ENCODE assay signal across 1 cellular context in the genomic region with DNA sequence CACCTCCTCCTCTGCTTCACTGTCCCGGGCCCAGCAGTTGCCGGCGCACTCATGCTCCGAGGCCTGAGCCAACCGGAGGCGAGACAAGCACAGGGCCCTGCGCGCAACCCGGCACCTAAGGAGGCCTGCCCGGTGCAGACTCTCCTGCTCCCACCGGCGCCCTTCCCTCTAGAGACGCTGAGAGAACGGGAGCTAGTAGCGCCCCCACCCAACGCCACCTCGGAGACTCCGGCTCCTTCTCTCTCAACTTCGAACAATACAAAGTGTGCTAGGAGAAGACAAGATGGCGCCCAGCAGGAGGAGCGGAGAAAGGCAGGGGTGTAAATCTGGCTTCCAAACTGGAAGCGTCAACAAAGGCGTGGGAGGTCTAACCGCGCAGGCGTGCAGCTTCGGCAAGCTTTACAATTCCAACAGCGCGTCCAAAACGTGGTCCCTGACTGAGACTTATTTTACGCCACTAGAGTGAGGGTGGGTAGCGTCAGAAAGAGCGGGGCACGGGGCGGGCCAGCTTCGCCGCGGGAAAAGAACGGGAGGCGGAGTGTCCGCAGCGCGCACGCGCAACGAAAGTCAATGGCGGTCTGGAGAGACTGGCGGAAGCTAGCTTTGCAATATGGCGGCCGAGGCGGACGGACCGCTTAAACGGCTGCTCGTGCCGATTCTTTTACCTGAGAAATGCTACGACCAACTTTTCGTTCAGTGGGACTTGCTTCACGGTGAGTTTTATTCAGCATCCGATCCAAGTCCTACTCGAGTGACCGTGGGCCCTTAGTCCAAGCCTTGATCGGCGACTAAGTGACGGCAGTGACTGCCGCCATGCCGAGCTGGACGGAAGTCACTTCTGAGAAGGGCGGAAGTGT.
TF ChIP-seq lines count a peak whose summit lies in the region.

A gene (plus strand): TSS at position 600 of the 857 bp plus-strand sequence. CDS start 11 bp downstream, at position 611.

TF ChIP-seq in HepG2, 621 proteins besides CTCF, POLR2A, EP300 and RAD21 (continued from another document and continues in another):
- TF ChIP-seq, protein P1, sequence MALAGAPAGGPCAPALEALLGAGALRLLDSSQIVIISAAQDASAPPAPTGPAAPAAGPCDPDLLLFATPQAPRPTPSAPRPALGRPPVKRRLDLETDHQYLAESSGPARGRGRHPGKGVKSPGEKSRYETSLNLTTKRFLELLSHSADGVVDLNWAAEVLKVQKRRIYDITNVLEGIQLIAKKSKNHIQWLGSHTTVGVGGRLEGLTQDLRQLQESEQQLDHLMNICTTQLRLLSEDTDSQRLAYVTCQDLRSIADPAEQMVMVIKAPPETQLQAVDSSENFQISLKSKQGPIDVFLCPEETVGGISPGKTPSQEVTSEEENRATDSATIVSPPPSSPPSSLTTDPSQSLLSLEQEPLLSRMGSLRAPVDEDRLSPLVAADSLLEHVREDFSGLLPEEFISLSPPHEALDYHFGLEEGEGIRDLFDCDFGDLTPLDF (CRISPR knock-in tag; IDR thresholded peaks at IDR 0.05) = peak; percentile 96
- TF ChIP-seq PHF8 (CRISPR knock-in tag; IDR thresholded peaks at IDR 0.05) (peak; percentile 93), SP2 (CRISPR knock-in tag; IDR thresholded peaks at IDR 0.05) (peak; percentile 50; the same call in 1 of the 2 replicates), SSRP1 (CRISPR knock-in tag; IDR thresholded peaks at IDR 0.05) (no peak), ZSCAN9 (CRISPR knock-in tag; IDR thresholded peaks at IDR 0.05; ENCODE audit: borderline replicate concordance) (no peak), ZNF572 (CRISPR knock-in tag; IDR thresholded peaks at IDR 0.05) (no peak), SATB2 (CRISPR knock-in tag; IDR thresholded peaks at IDR 0.05) (0 out of 2 replicates have a peak, but pooled peaks have one; percentile 85), KLF12 (CRISPR knock-in tag; IDR thresholded peaks at IDR 0.05; ENCODE audit: borderline replicate concordance) (peak; percentile 94; the same call in 1 of the 2 replicates), ZNF354B (CRISPR knock-in tag; IDR thresholded peaks at IDR 0.05) (0 out of 2 replicates have a peak, but pooled peaks have one; percentile 88), NRL (CRISPR knock-in tag; IDR thresholded peaks at IDR 0.05; ENCODE audit: borderline replicate concordance) (no peak; the same call in 1 of the 2 replicates), ELF3 (CRISPR knock-in tag; IDR thresholded peaks at IDR 0.05) (peak; percentile 73), GABPB1 (CRISPR knock-in tag; IDR thresholded peaks at IDR 0.05) (peak; percentile 94), SAP130 (CRISPR knock-in tag; IDR thresholded peaks at IDR 0.05; ENCODE audit: low read depth) (peak; percentile 78), SNRNP70 (IDR thresholded peaks at IDR 0.05; ENCODE audit: low read depth, low read length) (no peak), ZNF484 (CRISPR knock-in tag; IDR thresholded peaks at IDR 0.05; ENCODE audit: borderline replicate concordance, low read depth) (peak; percentile 50; the same call in 1 of the 2 replicates), KDM2A (CRISPR knock-in tag; IDR thresholded peaks at IDR 0.05; ENCODE audit: borderline replicate concordance, low read depth) (peak; percentile 93), NFKB2 (CRISPR knock-in tag; IDR thresholded peaks at IDR 0.05; ENCODE audit: borderline replicate concordance) (0 out of 2 replicates have a peak, but pooled peaks have one; percentile 83), CBX2 (IDR thresholded peaks at IDR 0.05; ENCODE audit: low read depth, low read length) (no peak), CBX2 (CRISPR knock-in tag; IDR thresholded peaks at IDR 0.05; ENCODE audit: low read depth) (no peak), SRSF1 (optimal IDR thresholded peaks at IDR 0.05; ENCODE audit: low read depth, low read length) (peak; percentile 58)
- TF ChIP-seq, protein P2, sequence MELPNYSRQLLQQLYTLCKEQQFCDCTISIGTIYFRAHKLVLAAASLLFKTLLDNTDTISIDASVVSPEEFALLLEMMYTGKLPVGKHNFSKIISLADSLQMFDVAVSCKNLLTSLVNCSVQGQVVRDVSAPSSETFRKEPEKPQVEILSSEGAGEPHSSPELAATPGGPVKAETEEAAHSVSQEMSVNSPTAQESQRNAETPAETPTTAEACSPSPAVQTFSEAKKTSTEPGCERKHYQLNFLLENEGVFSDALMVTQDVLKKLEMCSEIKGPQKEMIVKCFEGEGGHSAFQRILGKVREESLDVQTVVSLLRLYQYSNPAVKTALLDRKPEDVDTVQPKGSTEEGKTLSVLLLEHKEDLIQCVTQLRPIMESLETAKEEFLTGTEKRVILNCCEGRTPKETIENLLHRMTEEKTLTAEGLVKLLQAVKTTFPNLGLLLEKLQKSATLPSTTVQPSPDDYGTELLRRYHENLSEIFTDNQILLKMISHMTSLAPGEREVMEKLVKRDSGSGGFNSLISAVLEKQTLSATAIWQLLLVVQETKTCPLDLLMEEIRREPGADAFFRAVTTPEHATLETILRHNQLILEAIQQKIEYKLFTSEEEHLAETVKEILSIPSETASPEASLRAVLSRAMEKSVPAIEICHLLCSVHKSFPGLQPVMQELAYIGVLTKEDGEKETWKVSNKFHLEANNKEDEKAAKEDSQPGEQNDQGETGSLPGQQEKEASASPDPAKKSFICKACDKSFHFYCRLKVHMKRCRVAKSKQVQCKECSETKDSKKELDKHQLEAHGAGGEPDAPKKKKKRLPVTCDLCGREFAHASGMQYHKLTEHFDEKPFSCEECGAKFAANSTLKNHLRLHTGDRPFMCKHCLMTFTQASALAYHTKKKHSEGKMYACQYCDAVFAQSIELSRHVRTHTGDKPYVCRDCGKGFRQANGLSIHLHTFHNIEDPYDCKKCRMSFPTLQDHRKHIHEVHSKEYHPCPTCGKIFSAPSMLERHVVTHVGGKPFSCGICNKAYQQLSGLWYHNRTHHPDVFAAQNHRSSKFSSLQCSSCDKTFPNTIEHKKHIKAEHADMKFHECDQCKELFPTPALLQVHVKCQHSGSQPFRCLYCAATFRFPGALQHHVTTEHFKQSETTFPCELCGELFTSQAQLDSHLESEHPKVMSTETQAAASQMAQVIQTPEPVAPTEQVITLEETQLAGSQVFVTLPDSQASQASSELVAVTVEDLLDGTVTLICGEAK (IDR thresholded peaks at IDR 0.05) = peak; percentile 77
- TF ChIP-seq, protein P2 (CRISPR knock-in tag; IDR thresholded peaks at IDR 0.05) = peak; percentile 58
- TF ChIP-seq, protein P3, sequence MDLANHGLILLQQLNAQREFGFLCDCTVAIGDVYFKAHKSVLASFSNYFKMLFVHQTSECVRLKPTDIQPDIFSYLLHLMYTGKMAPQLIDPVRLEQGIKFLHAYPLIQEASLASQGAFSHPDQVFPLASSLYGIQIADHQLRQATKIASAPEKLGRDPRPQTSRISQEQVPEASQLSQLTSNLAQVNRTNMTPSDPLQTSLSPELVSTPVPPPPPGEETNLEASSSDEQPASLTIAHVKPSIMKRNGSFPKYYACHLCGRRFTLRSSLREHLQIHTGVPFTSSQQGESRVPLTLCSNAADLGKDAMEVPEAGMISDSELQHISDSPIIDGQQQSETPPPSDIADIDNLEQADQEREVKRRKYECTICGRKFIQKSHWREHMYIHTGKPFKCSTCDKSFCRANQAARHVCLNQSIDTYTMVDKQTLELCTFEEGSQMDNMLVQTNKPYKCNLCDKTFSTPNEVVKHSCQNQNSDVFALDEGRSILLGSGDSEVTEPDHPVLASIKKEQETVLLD (CRISPR knock-in tag; IDR thresholded peaks at IDR 0.05; ENCODE audit: low read depth) = no peak; the same call in 1 of the 2 replicates
- TF ChIP-seq, protein P4, sequence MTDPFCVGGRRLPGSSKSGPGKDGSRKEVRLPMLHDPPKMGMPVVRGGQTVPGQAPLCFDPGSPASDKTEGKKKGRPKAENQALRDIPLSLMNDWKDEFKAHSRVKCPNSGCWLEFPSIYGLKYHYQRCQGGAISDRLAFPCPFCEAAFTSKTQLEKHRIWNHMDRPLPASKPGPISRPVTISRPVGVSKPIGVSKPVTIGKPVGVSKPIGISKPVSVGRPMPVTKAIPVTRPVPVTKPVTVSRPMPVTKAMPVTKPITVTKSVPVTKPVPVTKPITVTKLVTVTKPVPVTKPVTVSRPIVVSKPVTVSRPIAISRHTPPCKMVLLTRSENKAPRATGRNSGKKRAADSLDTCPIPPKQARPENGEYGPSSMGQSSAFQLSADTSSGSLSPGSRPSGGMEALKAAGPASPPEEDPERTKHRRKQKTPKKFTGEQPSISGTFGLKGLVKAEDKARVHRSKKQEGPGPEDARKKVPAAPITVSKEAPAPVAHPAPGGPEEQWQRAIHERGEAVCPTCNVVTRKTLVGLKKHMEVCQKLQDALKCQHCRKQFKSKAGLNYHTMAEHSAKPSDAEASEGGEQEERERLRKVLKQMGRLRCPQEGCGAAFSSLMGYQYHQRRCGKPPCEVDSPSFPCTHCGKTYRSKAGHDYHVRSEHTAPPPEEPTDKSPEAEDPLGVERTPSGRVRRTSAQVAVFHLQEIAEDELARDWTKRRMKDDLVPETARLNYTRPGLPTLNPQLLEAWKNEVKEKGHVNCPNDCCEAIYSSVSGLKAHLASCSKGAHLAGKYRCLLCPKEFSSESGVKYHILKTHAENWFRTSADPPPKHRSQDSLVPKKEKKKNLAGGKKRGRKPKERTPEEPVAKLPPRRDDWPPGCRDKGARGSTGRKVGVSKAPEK (CRISPR knock-in tag; IDR thresholded peaks at IDR 0.05; ENCODE audit: borderline replicate concordance) = no peak
- TF ChIP-seq, protein P5, sequence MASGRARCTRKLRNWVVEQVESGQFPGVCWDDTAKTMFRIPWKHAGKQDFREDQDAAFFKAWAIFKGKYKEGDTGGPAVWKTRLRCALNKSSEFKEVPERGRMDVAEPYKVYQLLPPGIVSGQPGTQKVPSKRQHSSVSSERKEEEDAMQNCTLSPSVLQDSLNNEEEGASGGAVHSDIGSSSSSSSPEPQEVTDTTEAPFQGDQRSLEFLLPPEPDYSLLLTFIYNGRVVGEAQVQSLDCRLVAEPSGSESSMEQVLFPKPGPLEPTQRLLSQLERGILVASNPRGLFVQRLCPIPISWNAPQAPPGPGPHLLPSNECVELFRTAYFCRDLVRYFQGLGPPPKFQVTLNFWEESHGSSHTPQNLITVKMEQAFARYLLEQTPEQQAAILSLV (CRISPR knock-in tag; IDR thresholded peaks at IDR 0.05; ENCODE audit: borderline replicate concordance) = no peak
- TF ChIP-seq, protein P6, sequence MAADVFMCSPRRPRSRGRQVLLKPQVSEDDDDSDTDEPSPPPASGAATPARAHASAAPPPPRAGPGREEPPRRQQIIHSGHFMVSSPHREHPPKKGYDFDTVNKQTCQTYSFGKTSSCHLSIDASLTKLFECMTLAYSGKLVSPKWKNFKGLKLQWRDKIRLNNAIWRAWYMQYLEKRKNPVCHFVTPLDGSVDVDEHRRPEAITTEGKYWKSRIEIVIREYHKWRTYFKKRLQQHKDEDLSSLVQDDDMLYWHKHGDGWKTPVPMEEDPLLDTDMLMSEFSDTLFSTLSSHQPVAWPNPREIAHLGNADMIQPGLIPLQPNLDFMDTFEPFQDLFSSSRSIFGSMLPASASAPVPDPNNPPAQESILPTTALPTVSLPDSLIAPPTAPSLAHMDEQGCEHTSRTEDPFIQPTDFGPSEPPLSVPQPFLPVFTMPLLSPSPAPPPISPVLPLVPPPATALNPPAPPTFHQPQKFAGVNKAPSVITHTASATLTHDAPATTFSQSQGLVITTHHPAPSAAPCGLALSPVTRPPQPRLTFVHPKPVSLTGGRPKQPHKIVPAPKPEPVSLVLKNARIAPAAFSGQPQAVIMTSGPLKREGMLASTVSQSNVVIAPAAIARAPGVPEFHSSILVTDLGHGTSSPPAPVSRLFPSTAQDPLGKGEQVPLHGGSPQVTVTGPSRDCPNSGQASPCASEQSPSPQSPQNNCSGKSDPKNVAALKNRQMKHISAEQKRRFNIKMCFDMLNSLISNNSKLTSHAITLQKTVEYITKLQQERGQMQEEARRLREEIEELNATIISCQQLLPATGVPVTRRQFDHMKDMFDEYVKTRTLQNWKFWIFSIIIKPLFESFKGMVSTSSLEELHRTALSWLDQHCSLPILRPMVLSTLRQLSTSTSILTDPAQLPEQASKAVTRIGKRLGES (CRISPR knock-in tag; IDR thresholded peaks at IDR 0.05; ENCODE audit: borderline replicate concordance) = peak; percentile 75; the same call in 1 of the 2 replicates
- TF ChIP-seq, protein P7, sequence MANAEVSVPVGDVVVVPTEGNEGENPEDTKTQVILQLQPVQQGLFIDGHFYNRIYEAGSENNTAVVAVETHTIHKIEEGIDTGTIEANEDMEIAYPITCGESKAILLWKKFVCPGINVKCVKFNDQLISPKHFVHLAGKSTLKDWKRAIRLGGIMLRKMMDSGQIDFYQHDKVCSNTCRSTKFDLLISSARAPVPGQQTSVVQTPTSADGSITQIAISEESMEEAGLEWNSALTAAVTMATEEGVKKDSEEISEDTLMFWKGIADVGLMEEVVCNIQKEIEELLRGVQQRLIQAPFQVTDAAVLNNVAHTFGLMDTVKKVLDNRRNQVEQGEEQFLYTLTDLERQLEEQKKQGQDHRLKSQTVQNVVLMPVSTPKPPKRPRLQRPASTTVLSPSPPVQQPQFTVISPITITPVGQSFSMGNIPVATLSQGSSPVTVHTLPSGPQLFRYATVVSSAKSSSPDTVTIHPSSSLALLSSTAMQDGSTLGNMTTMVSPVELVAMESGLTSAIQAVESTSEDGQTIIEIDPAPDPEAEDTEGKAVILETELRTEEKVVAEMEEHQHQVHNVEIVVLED (CRISPR knock-in tag; IDR thresholded peaks at IDR 0.05; ENCODE audit: borderline replicate concordance) = peak; percentile 81; the same call in 1 of the 2 replicates
